Comparison of ENCODE assay signal across 1 cellular context in the genomic region with DNA sequence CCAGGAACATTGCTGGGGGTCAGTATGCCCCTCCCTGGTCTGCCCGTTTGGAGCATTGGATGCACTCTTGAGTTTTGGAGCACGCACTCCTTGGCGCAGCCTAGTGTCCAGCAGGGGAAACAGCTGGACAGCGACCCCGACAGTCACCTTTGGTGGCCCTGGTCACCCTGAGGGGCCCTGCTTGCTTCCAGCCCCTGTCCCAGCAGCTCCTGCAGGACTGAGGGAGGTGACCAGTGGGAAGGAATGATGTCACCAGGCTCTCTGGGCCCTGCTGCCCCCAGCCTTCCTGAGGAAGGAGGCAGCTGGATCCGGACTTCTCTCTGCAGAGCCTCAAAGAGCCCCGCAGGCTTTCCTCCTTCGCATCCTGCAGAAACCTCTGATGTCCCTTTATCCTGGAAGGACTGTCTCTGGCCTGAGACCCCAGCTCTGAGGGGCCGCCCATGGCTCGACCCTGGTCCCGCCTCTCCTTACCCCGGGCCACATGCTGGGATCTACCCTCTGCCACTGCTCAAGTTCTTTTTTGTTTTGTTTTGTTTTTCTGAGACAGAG.
TF ChIP-seq lines count a peak whose summit lies in the region.

No MANE protein-coding gene starts in this region.

TF ChIP-seq in GM23338, 12 proteins besides CTCF, POLR2A, EP300 and RAD21:
- TF ChIP-seq, protein P1, sequence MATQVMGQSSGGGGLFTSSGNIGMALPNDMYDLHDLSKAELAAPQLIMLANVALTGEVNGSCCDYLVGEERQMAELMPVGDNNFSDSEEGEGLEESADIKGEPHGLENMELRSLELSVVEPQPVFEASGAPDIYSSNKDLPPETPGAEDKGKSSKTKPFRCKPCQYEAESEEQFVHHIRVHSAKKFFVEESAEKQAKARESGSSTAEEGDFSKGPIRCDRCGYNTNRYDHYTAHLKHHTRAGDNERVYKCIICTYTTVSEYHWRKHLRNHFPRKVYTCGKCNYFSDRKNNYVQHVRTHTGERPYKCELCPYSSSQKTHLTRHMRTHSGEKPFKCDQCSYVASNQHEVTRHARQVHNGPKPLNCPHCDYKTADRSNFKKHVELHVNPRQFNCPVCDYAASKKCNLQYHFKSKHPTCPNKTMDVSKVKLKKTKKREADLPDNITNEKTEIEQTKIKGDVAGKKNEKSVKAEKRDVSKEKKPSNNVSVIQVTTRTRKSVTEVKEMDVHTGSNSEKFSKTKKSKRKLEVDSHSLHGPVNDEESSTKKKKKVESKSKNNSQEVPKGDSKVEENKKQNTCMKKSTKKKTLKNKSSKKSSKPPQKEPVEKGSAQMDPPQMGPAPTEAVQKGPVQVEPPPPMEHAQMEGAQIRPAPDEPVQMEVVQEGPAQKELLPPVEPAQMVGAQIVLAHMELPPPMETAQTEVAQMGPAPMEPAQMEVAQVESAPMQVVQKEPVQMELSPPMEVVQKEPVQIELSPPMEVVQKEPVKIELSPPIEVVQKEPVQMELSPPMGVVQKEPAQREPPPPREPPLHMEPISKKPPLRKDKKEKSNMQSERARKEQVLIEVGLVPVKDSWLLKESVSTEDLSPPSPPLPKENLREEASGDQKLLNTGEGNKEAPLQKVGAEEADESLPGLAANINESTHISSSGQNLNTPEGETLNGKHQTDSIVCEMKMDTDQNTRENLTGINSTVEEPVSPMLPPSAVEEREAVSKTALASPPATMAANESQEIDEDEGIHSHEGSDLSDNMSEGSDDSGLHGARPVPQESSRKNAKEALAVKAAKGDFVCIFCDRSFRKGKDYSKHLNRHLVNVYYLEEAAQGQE (IDR thresholded peaks at IDR 0.05; ENCODE audit: unreplicated experiment), result peak; percentile 47
- TF ChIP-seq POLR2AphosphoS5 (IDR thresholded peaks at IDR 0.05; ENCODE audit: low read depth) (peak; percentile 6; the same call in 1 of the 2 replicates), ZNF331 (CRISPR knock-in tag; IDR thresholded peaks at IDR 0.05; ENCODE audit: low read depth) (no peak)
TF ChIP-seq in GM23338: peak in this region for 2.
